ENCODE assay signal across 27 cellular contexts in genomic region chrX:53009032-53009431, GRCh38.
"Had no signal": no experiment of that assay in that cellular context is flagged by ENCODE, and none has a peak within 500 bp of the region (broad histone marks: within the 10 kb centered on the region; RNA-seq: fewer than 3 reads in every experiment).

No MANE protein-coding gene starts in this region.

- H3K27ac ChIP-seq: stomach, suprapubic skin, testis, thoracic aorta, thyroid gland, tibial artery, tibial nerve, transverse colon, upper lobe of left lung, upper lobe of right lung, uterus, vagina had no signal

- H3K4me1 ChIP-seq: stomach, suprapubic skin, testis, thyroid gland, transverse colon, upper lobe of left lung, upper lobe of right lung, uterus, vagina had no signal

- H3K36me3 ChIP-seq: stomach, suprapubic skin, thoracic aorta, thyroid gland, tibial artery, tibial nerve, transverse colon, upper lobe of left lung, upper lobe of right lung, uterus, vagina had no signal

- H3K27me3 ChIP-seq: suprapubic skin, testis, thyroid gland, tibial artery, transverse colon, upper lobe of left lung, upper lobe of right lung, uterus, vagina had no signal

- H3K4me3 ChIP-seq: stomach, suprapubic skin, testis, thoracic aorta, thyroid gland, tibial artery, tibial nerve, transverse colon, upper lobe of left lung, upper lobe of right lung, uterus, vagina had no signal

- H3K9me3 ChIP-seq: suprapubic skin, testis, thoracic aorta, thyroid gland, transverse colon, upper lobe of left lung, upper lobe of right lung, uterus, vagina had no signal

- FAIRE-seq: urothelium cell line had no signal

- ATAC-seq: stimulated activated effector memory CD8-positive, alpha-beta T cell treated with anti-CD3 and anti-CD28 coated beads, Interleukin-12 subunit alpha, Interleukin-12 subunit beta, amount 100 ng/mL, for 72 hours; stimulated activated memory B cell treated with anti-CD40 and anti-IgM and Interleukin-4, amounts not matched to agents 10 μg/mL and 1 μg/mL and 100 μg/mL, for 72 hours; stimulated activated naive B cell treated with anti-CD40 and anti-IgM and Interleukin-4, amounts not matched to agents 10 μg/mL and 1 μg/mL and 100 μg/mL, for 72 hours; stimulated activated naive CD8-positive, alpha-beta T cell treated with anti-CD3 and anti-CD28 coated beads, Interleukin-15, amount 100 ng/mL, for 72 hours; stimulated activated naive CD8-positive, alpha-beta T cell treated with anti-CD3 and anti-CD28 coated beads, Interleukin-15, Interleukin-2, amounts not matched to agents 100 U/mL and 50 U/mL, for 24 hours; upper lobe of right lung had no signal

- DNase-seq: stimulated activated CD4-positive, alpha-beta T cell treated with anti-CD3 and anti-CD28 coated beads, Interleukin-2, amount 100 ng/mL, for 48 hours; stimulated activated CD4-positive, alpha-beta T cell treated with anti-CD3 and anti-CD28 coated beads, Interleukin-4, amount 100 ng/mL, for 1 hour; stimulated activated CD4-positive, alpha-beta T cell treated with anti-CD3 and anti-CD28 coated beads, Interleukin-4, amount 100 ng/mL, for 24 hours; stimulated activated CD4-positive, alpha-beta T cell treated with anti-CD3 and anti-CD28 coated beads, Interleukin-4, amount 100 ng/mL, for 4 hours; stimulated activated CD8-positive, alpha-beta memory T cell treated with anti-CD3 and anti-CD28 coated beads, Interleukin-4, amount 100 ng/mL, for 48 hours; stimulated activated naive B cell treated with anti-CD40 and anti-IgM and Interleukin-4, amounts not matched to agents 10 μg/mL and 1 μg/mL and 100 μg/mL, for 72 hours; stimulated activated naive CD4-positive, alpha-beta T cell; stimulated activated naive CD4-positive, alpha-beta T cell treated with Interleukin-2 at 50 U/mL for 16 hours; stimulated activated naive CD8-positive, alpha-beta T cell treated with anti-CD3 and anti-CD28 coated beads, Interleukin-15, amount 100 ng/mL, for 72 hours; stimulated activated naive CD8-positive, alpha-beta T cell treated with anti-CD3 and anti-CD28 coated beads, Interleukin-15, Interleukin-2, amounts not matched to agents 100 U/mL and 50 U/mL, for 24 hours; stomach; substantia nigra; testis; thyroid gland; tibial artery; transverse colon; trophoblast cell; upper lobe of left lung; upper lobe of right lung; uterus had no signal
